ENCODE assay signal across 7 cellular contexts in genomic region chr17:30559196-30559545, GRCh38.
DNase-seq lines count a peak whose midpoint lies in the region; ATAC-seq and TF ChIP-seq lines count a peak whose summit lies in the region.
"Not testable (repeated sequence)": the region's sequence is repeated elsewhere in the genome, so short reads cannot be mapped to it uniquely, and the experiment has no call there.

No MANE protein-coding gene starts in this region.

- not testable (repeated sequence) for H3K4me3 ChIP-seq in endodermal cell (ENCODE audit: low read length); neuronal stem cell (ENCODE audit: low read length in 2 of 2); stomach

- TF ChIP-seq EP300 in stomach (IDR thresholded peaks at IDR 0.05), result not testable (repeated sequence)

- POLR2A ChIA-PET in activated CD4-positive, alpha-beta memory T cell treated with anti-CD3 and anti-CD28 coated beads, Interleukin-2, amount 10 ng/mL, durations not matched to agents 7 days and 5 days (lab: Charles Lee), result not testable (repeated sequence)

- H3K27me3 Mint-ChIP-seq in activated CD4-positive, alpha-beta memory T cell treated with anti-CD3 and anti-CD28 coated beads, Interleukin-2, amount 10 ng/mL, durations not matched to agents 7 days and 5 days; endodermal cell (ENCODE audit: insufficient read depth): not testable (repeated sequence)

- intact Hi-C loops in stomach (cut with DNase I; ENCODE audit: low total_unique reads), result not testable (repeated sequence)

- ATAC-seq in left lobe of liver, result not testable (repeated sequence)

- H3K4me1 ChIP-seq in endodermal cell (ENCODE audit: control insufficient read depth, insufficient read depth, low read length); neuronal stem cell (ENCODE audit: control insufficient read depth in 2 of 2, insufficient read depth in 1 of 2, low read depth in 1 of 2, low read length in 2 of 2); stomach: not testable (repeated sequence)

- not testable (repeated sequence) for H3K4me1 Mint-ChIP-seq in activated CD4-positive, alpha-beta memory T cell treated with anti-CD3 and anti-CD28 coated beads, Interleukin-2, amount 10 ng/mL, durations not matched to agents 7 days and 5 days
- H3K4me1 Mint-ChIP-seq in endodermal cell, result peaks cover 14% of the 10 kb centered on the region

- H3K4me3 Mint-ChIP-seq in activated CD4-positive, alpha-beta memory T cell treated with anti-CD3 and anti-CD28 coated beads, Interleukin-2, amount 10 ng/mL, durations not matched to agents 7 days and 5 days; endodermal cell: not testable (repeated sequence)

- not testable (repeated sequence) for H3K36me3 ChIP-seq in endodermal cell (ENCODE audit: control insufficient read depth, insufficient read depth, low read length); neuronal stem cell (replicated peaks in 1 of 2; ENCODE audit: control insufficient read depth in 2 of 2, insufficient read depth in 2 of 2, low read length in 2 of 2); stomach

- H2BK5ac ChIP-seq in neuronal stem cell (ENCODE audit: low read length), result not testable (repeated sequence)

- DNase-seq in activated CD4-positive, alpha-beta memory T cell treated with anti-CD3 and anti-CD28 coated beads, Interleukin-2, amount 10 ng/mL, durations not matched to agents 7 days and 5 days, result peak; percentile 10
- peak; percentile 8 to 10 for DNase-seq in activated T-cell treated with anti-CD3 and anti-CD28 coated beads, Interleukin-2, amount 50 U/mL, for 48 hours
- DNase-seq in endodermal cell (peak; percentile 41), left lobe of liver (ENCODE audit: low spot score) (peak; percentile 36), stomach (peak; percentile 7), ureter (ENCODE audit: low spot score) (peak; percentile 20)
- DNase-seq in neuronal stem cell (ENCODE audit: low spot score), result not testable (repeated sequence)

- H3K14ac ChIP-seq in neuronal stem cell (ENCODE audit: low read length), result not testable (repeated sequence)

- H3K23ac ChIP-seq in neuronal stem cell (ENCODE audit: low read depth, low read length, poor library complexity), result peak overlapping the region; percentile 17

- CTCF ChIA-PET in activated CD4-positive, alpha-beta memory T cell treated with anti-CD3 and anti-CD28 coated beads, Interleukin-2, amount 10 ng/mL, durations not matched to agents 7 days and 5 days (lab: Charles Lee), result not testable (repeated sequence)

- not testable (repeated sequence) for H4K8ac ChIP-seq in neuronal stem cell (ENCODE audit: low read depth, low read length)

- not testable (repeated sequence) for TF ChIP-seq CTCF in endodermal cell (conservative IDR thresholded peaks at IDR 0.05); stomach (IDR thresholded peaks at IDR 0.05)

- H3K9ac ChIP-seq in endodermal cell (ENCODE audit: extremely low read depth, low read length, poor library complexity, severe bottlenecking); neuronal stem cell (ENCODE audit: low read depth, low read length, poor library complexity): not testable (repeated sequence)

- not testable (repeated sequence) for H2BK12ac ChIP-seq in neuronal stem cell (ENCODE audit: low read length)

- H3K4ac ChIP-seq in neuronal stem cell (ENCODE audit: low read length), result not testable (repeated sequence)

- 80 to 90% methylated on average over 1 to 7 of the region's 8 CpGs for WGBS in endodermal cell (ENCODE audit: insufficient coverage in 1 of 2, insufficient read length in 1 of 2), 2 experiments
- WGBS in neuronal stem cell (ENCODE audit: extremely low coverage in 2 of 2, insufficient read length in 2 of 2, insufficient replicate concordance in 1 of 2), 2 donors, result no CpG with 5 or more reads among the region's 8 CpGs
- WGBS in stomach, 5 donors, result 63 to 87% (median 74%) methylated on average over 5 to 8 of the region's 8 CpGs

- peak overlapping the region; percentile 2 for H2BK15ac ChIP-seq in neuronal stem cell (ENCODE audit: low read length)

- not testable (repeated sequence) for H3K4me2 ChIP-seq in neuronal stem cell (ENCODE audit: insufficient read depth, low read length, poor library complexity, severe bottlenecking)

- H3K9me3 Mint-ChIP-seq in activated CD4-positive, alpha-beta memory T cell treated with anti-CD3 and anti-CD28 coated beads, Interleukin-2, amount 10 ng/mL, durations not matched to agents 7 days and 5 days; endodermal cell: not testable (repeated sequence)

- not testable (repeated sequence) for TF ChIP-seq POLR2A in stomach (IDR thresholded peaks at IDR 0.05)

- H3K9me3 ChIP-seq in endodermal cell (ENCODE audit: control insufficient read depth, low read length); neuronal stem cell (replicated peaks in 1 of 2; ENCODE audit: control insufficient read depth in 2 of 2, insufficient read depth in 1 of 2, low read depth in 1 of 2, low read length in 2 of 2); stomach: not testable (repeated sequence)

- H2AK5ac ChIP-seq in neuronal stem cell (ENCODE audit: low read depth, low read length), result not testable (repeated sequence)

- H3K18ac ChIP-seq in neuronal stem cell (ENCODE audit: low read length), result not testable (repeated sequence)

- not testable (repeated sequence) for H4K91ac ChIP-seq in neuronal stem cell (ENCODE audit: low read depth, low read length, poor library complexity)

- not testable (repeated sequence) for H3K36me3 Mint-ChIP-seq in activated CD4-positive, alpha-beta memory T cell treated with anti-CD3 and anti-CD28 coated beads, Interleukin-2, amount 10 ng/mL, durations not matched to agents 7 days and 5 days (ENCODE audit: low read depth); endodermal cell (ENCODE audit: low read depth)

- not testable (repeated sequence) for H3K79me1 ChIP-seq in neuronal stem cell (ENCODE audit: low read depth, low read length)

- not testable (repeated sequence) for H3K27ac ChIP-seq in endodermal cell (ENCODE audit: low read depth, low read length); neuronal stem cell (replicated peaks; ENCODE audit: low read length); stomach

- not testable (repeated sequence) for H2AFZ ChIP-seq in neuronal stem cell (ENCODE audit: low read length)

- H3K27ac Mint-ChIP-seq in activated CD4-positive, alpha-beta memory T cell treated with anti-CD3 and anti-CD28 coated beads, Interleukin-2, amount 10 ng/mL, durations not matched to agents 7 days and 5 days; endodermal cell: not testable (repeated sequence)

- H3K27me3 ChIP-seq in endodermal cell (ENCODE audit: control insufficient read depth, insufficient read depth, low read length, poor library complexity, severe bottlenecking); neuronal stem cell (ENCODE audit: control insufficient read depth in 3 of 3, insufficient read depth in 3 of 3, low read depth in 1 of 3, low read length in 3 of 3); stomach: not testable (repeated sequence)

- H2BK120ac ChIP-seq in neuronal stem cell (ENCODE audit: low read depth, low read length), result not testable (repeated sequence)
